1 cellular context compared by ENCODE assay signal in genomic region chr11:78078218-78079167, GRCh38.
TF ChIP-seq lines count a peak whose summit lies in the region.

No MANE protein-coding gene starts in this region.

TF ChIP-seq in HepG2, 621 proteins besides CTCF, POLR2A, EP300 and RAD21:
- TF ChIP-seq, protein P1, sequence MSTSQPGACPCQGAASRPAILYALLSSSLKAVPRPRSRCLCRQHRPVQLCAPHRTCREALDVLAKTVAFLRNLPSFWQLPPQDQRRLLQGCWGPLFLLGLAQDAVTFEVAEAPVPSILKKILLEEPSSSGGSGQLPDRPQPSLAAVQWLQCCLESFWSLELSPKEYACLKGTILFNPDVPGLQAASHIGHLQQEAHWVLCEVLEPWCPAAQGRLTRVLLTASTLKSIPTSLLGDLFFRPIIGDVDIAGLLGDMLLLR (CRISPR knock-in tag; IDR thresholded peaks at IDR 0.05), result no peak
- TF ChIP-seq ZNF460 (CRISPR knock-in tag; IDR thresholded peaks at IDR 0.05; ENCODE audit: borderline replicate concordance) (peak; percentile 41; the same call in 1 of the 2 replicates), ZNF3 (CRISPR knock-in tag; IDR thresholded peaks at IDR 0.05) (0 out of 2 replicates have a peak, but pooled peaks have one; percentile 28), YEATS4 (CRISPR knock-in tag; IDR thresholded peaks at IDR 0.05; ENCODE audit: borderline replicate concordance) (no peak), ZNF883 (CRISPR knock-in tag; IDR thresholded peaks at IDR 0.05; ENCODE audit: not compliant biosample characterization) (no peak), ZMYM2 (CRISPR knock-in tag; IDR thresholded peaks at IDR 0.05) (no peak), IRF9 (CRISPR knock-in tag; IDR thresholded peaks at IDR 0.05; ENCODE audit: borderline replicate concordance) (no peak), SKI (IDR thresholded peaks at IDR 0.05; ENCODE audit: partially characterized antibody) (no peak), ZNF615 (CRISPR knock-in tag; IDR thresholded peaks at IDR 0.05; ENCODE audit: borderline replicate concordance) (0 out of 2 replicates have a peak, but pooled peaks have one; percentile 5), SMAD9 (CRISPR knock-in tag; IDR thresholded peaks at IDR 0.05) (no peak), POGZ (CRISPR knock-in tag; IDR thresholded peaks at IDR 0.05) (no peak), MBD4 (IDR thresholded peaks at IDR 0.05; ENCODE audit: borderline replicate concordance, low read length) (0 out of 2 replicates have a peak, but pooled peaks have one; percentile 3), ZKSCAN8 (CRISPR knock-in tag; IDR thresholded peaks at IDR 0.05; ENCODE audit: borderline replicate concordance) (peak; percentile 55; the same call in 1 of the 2 replicates)
- TF ChIP-seq, protein P2, sequence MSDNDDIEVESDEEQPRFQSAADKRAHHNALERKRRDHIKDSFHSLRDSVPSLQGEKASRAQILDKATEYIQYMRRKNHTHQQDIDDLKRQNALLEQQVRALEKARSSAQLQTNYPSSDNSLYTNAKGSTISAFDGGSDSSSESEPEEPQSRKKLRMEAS (IDR thresholded peaks at IDR 0.05), result 0 out of 2 replicates have a peak, but pooled peaks have one; percentile 5
- TF ChIP-seq, protein P3, sequence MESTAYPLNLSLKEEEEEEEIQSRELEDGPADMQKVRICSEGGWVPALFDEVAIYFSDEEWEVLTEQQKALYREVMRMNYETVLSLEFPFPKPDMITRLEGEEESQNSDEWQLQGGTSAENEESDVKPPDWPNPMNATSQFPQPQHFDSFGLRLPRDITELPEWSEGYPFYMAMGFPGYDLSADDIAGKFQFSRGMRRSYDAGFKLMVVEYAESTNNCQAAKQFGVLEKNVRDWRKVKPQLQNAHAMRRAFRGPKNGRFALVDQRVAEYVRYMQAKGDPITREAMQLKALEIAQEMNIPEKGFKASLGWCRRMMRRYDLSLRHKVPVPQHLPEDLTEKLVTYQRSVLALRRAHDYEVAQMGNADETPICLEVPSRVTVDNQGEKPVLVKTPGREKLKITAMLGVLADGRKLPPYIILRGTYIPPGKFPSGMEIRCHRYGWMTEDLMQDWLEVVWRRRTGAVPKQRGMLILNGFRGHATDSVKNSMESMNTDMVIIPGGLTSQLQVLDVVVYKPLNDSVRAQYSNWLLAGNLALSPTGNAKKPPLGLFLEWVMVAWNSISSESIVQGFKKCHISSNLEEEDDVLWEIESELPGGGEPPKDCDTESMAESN (CRISPR knock-in tag; conservative IDR thresholded peaks at IDR 0.05), result 0 out of 2 replicates have a peak, but pooled peaks have one; percentile 15
